ENCODE assay signal across 25 cellular contexts in the genomic region with DNA sequence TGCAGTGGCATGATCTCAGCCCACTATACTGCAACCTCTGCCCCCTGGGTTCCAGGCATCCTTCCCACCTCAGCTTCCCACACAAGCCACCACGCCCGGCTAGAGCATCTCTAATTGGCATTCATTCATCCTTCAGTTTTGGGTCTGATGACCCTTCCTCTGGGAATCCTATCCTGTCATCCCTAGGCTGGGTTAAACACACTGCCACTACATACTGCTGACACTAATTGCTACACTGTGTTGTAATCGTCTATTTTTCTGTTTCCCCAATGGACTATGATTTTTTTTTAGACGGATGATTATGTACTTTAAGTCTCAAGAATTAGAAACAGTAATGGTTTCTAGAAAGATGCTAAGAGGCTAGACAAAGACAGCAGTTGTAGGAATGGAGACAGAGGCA.
"Had no signal": no experiment of that assay in that cellular context is flagged by ENCODE, and none has a peak within 500 bp of the region (broad histone marks: within the 10 kb centered on the region; RNA-seq: fewer than 3 reads in every experiment).

No MANE protein-coding gene starts in this region.

- DNase-seq: activated B cell treated with CpG ODN at 0.5 μM for 24 hours; activated CD4-positive, alpha-beta T cell treated with anti-CD3 and anti-CD28 coated beads for 1 hour; activated CD4-positive, alpha-beta T cell treated with anti-CD3 and anti-CD28 coated beads, Interleukin-2, amount 10 ng/mL, durations not matched to agents 24 days and 14 days; activated CD4-positive, alpha-beta T cell treated with anti-CD3 and anti-CD28 coated beads, Interleukin-2, amount 50 U/mL, for 48 hours; activated CD8-positive, alpha-beta memory T cell treated with anti-CD3 and anti-CD28 coated beads for 24 hours; activated naive CD4-positive, alpha-beta T cell treated with anti-CD3 and anti-CD28 coated beads, Interleukin-2, amount 50 U/mL, for 16 hours; activated naive CD8-positive, alpha-beta T cell treated with anti-CD3 and anti-CD28 coated beads, Interleukin-2, amount 10 ng/mL, durations not matched to agents 7 days and 5 days; activated T-cell treated with anti-CD3 and anti-CD28 coated beads, Interleukin-2, amount 50 U/mL, for 4 hours; adrenal gland; anterior cingulate cortex; caudate nucleus; Kasumi-1; KBM-7; NCI-H1105 treated with DMSO at 0.1 percent for 48 hours; NCI-H1436 treated with DMSO at 0.1 percent for 48 hours; NCI-H187; NCI-H2081; NCI-H510A treated with DMSO at 0.1 percent for 48 hours; NCI-H69; PC-3; SHP77 had no signal

- H3K27ac Mint-ChIP-seq: activated B cell treated with CpG ODN at 0.5 μM for 24 hours; activated CD4-positive, alpha-beta T cell treated with anti-CD3 and anti-CD28 coated beads, Interleukin-2, amount 10 ng/mL, durations not matched to agents 24 days and 14 days; activated naive CD8-positive, alpha-beta T cell treated with anti-CD3 and anti-CD28 coated beads, Interleukin-2, amount 10 ng/mL, durations not matched to agents 7 days and 5 days; T-helper 1 cell treated with Interleukin-12 subunit alpha and Interleukin-12 subunit beta and Interleukin-4 antibody, amounts not matched to agents 30 μg/mL and 1 μg/mL, for 36 hours had no signal

- H3K27me3 ChIP-seq: adrenal gland, breast epithelium, SJSA1 had no signal

- H3K4me3 ChIP-seq: adrenal gland, breast epithelium, SJSA1 had no signal

- H3K4me1 ChIP-seq: adrenal gland, breast epithelium, SJSA1 had no signal

- H3K4me1 Mint-ChIP-seq: activated B cell treated with CpG ODN at 0.5 μM for 24 hours; activated CD4-positive, alpha-beta T cell treated with anti-CD3 and anti-CD28 coated beads, Interleukin-2, amount 10 ng/mL, durations not matched to agents 24 days and 14 days; activated naive CD8-positive, alpha-beta T cell treated with anti-CD3 and anti-CD28 coated beads, Interleukin-2, amount 10 ng/mL, durations not matched to agents 7 days and 5 days had no signal

- H3K36me3 ChIP-seq: adrenal gland, breast epithelium, SJSA1 had no signal

- H3K36me3 Mint-ChIP-seq: activated naive CD8-positive, alpha-beta T cell treated with anti-CD3 and anti-CD28 coated beads, Interleukin-2, amount 10 ng/mL, durations not matched to agents 7 days and 5 days had no signal

- H3K9me3 ChIP-seq: adrenal gland, breast epithelium, SJSA1 had no signal

- H3K4me3 Mint-ChIP-seq: activated B cell treated with CpG ODN at 0.5 μM for 24 hours; activated CD4-positive, alpha-beta T cell treated with anti-CD3 and anti-CD28 coated beads, Interleukin-2, amount 10 ng/mL, durations not matched to agents 24 days and 14 days; activated naive CD8-positive, alpha-beta T cell treated with anti-CD3 and anti-CD28 coated beads, Interleukin-2, amount 10 ng/mL, durations not matched to agents 7 days and 5 days; activated T-cell treated with anti-CD3 and anti-CD28 coated beads, Interleukin-2, amount 50 U/mL, for 4 hours; T-helper 1 cell treated with Interleukin-12 subunit alpha and Interleukin-12 subunit beta and Interleukin-4 antibody, amounts not matched to agents 30 μg/mL and 1 μg/mL, for 36 hours had no signal

- H3K9me3 Mint-ChIP-seq: activated B cell treated with CpG ODN at 0.5 μM for 24 hours; activated CD4-positive, alpha-beta T cell treated with anti-CD3 and anti-CD28 coated beads, Interleukin-2, amount 10 ng/mL, durations not matched to agents 24 days and 14 days; activated naive CD8-positive, alpha-beta T cell treated with anti-CD3 and anti-CD28 coated beads, Interleukin-2, amount 10 ng/mL, durations not matched to agents 7 days and 5 days; activated T-cell treated with anti-CD3 and anti-CD28 coated beads, Interleukin-2, amount 50 U/mL, for 4 hours; T-helper 1 cell treated with Interleukin-12 subunit alpha and Interleukin-12 subunit beta and Interleukin-4 antibody, amounts not matched to agents 30 μg/mL and 1 μg/mL, for 36 hours had no signal

- ATAC-seq: activated T-cell treated with anti-CD3 and anti-CD28 coated beads, Interleukin-2, amount 50 U/mL, for 4 hours; PC-3; SK-N-SH treated with all-trans-retinoic acid at 6 μM for 48 hours had no signal

- H3K27ac ChIP-seq: adrenal gland, breast epithelium, SJSA1 had no signal
